11 cellular contexts compared by ENCODE assay signal in the genomic region with DNA sequence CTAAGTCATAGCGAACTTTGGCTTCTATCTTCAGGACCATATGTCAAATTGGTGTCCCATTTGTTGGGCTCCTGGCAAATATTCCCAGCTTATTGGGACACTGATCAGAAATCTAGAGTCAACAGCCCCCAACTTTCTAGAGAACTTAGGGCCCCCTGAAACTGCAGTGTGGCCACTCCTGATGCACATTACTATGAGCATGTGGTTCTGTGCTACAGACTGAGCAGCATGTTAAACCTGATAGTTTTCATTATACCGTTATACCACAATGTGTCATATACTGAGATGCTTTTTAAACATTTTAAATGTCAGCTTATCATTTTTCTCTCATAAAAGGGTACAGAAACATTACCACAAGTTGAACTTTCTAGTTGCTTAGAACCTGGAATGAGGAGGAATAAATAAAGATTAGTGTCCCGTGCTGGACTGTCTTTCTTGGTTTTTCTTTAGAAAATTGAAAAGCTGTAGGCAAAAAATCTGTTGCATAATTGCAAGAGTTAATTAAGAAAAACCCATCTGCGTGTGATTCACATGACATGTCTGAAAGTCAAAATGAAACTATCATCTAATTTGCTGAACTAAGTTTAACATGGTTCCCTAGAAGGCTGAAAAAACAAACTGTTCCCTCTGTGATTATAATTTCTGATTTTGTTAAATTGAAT. TPM values are rescaled to one million over a fixed set of nuclear protein-coding genes. Genes with fewer than 3 reads are reported as not detected.
A peak's percentile ranks its signal among the peaks of the same experiment; 100 is the strongest.
DNase-seq lines count a peak whose midpoint lies in the region; ATAC-seq and TF ChIP-seq lines count a peak whose summit lies in the region.
"Had no signal": no experiment of that assay in that cellular context is flagged by ENCODE, and none has a peak within 500 bp of the region (broad histone marks: within the 10 kb centered on the region; RNA-seq: fewer than 3 reads in every experiment).

No MANE protein-coding gene starts in this region.

- TF ChIP-seq CTCF in glutamatergic neuron (IDR thresholded peaks at IDR 0.05; ENCODE audit: partially characterized antibody, unreplicated experiment), result no peak

- no peaks in the 10 kb centered on the region for H3K27me3 Mint-ChIP-seq in activated CD4-positive, alpha-beta memory T cell treated with anti-CD3 and anti-CD28 coated beads, Interleukin-2, amount 10 ng/mL, durations not matched to agents 7 days and 5 days
- H3K27me3 Mint-ChIP-seq in glutamatergic neuron (ENCODE audit: unreplicated experiment), result no peaks in the 10 kb centered on the region

- ATAC-seq in activated naive CD4-positive, alpha-beta T cell treated with anti-CD3 and anti-CD28 coated beads, Interleukin-2, amount 50 U/mL, for 72 hours, result peak; percentile 49 to 67
- ATAC-seq in HG02943 (IDR thresholded peaks at IDR 0.05; ENCODE audit: low read depth, unreplicated experiment), result peak; percentile 37

- peaks cover 40% of the 10 kb centered on the region for H3K4me1 Mint-ChIP-seq in activated CD4-positive, alpha-beta memory T cell treated with anti-CD3 and anti-CD28 coated beads, Interleukin-2, amount 10 ng/mL, durations not matched to agents 7 days and 5 days
- no peaks in the 10 kb centered on the region for H3K4me1 Mint-ChIP-seq in glutamatergic neuron (ENCODE audit: low read depth, unreplicated experiment)

- POLR2A ChIA-PET in activated CD4-positive, alpha-beta memory T cell treated with anti-CD3 and anti-CD28 coated beads, Interleukin-2, amount 10 ng/mL, durations not matched to agents 7 days and 5 days (lab: Charles Lee), result interaction anchor here (1.0 to 9.8 kb wide), 8 partner anchors 9 to 80 kb away, joined by 3 to 187 read pairs (median 6); partner anchors contain the start of gene CTSC

- H3K9me3 Mint-ChIP-seq in activated naive CD4-positive, alpha-beta T cell treated with anti-CD3 and anti-CD28 coated beads, Interleukin-2, amount 50 U/mL, for 72 hours, result no peaks in the 10 kb centered on the region
- H3K9me3 Mint-ChIP-seq in activated CD4-positive, alpha-beta memory T cell treated with anti-CD3 and anti-CD28 coated beads, Interleukin-2, amount 10 ng/mL, durations not matched to agents 7 days and 5 days, result no peaks in the 10 kb centered on the region
- H3K9me3 Mint-ChIP-seq in glutamatergic neuron (ENCODE audit: unreplicated experiment), result no peaks in the 10 kb centered on the region

- peak overlapping the region; percentile 37 for H3K4me3 Mint-ChIP-seq in activated CD4-positive, alpha-beta memory T cell treated with anti-CD3 and anti-CD28 coated beads, Interleukin-2, amount 10 ng/mL, durations not matched to agents 7 days and 5 days
- H3K4me3 Mint-ChIP-seq in glutamatergic neuron (ENCODE audit: unreplicated experiment), result no peak overlapping the region

- H3K27ac Mint-ChIP-seq in activated naive CD4-positive, alpha-beta T cell treated with anti-CD3 and anti-CD28 coated beads, Interleukin-2, amount 50 U/mL, for 72 hours, result no peak overlapping the region
- H3K27ac Mint-ChIP-seq in activated CD4-positive, alpha-beta memory T cell treated with anti-CD3 and anti-CD28 coated beads, Interleukin-2, amount 10 ng/mL, durations not matched to agents 7 days and 5 days, result peak overlapping the region; percentile 59
- no peak overlapping the region for H3K27ac Mint-ChIP-seq in glutamatergic neuron (ENCODE audit: unreplicated experiment)

- H3K36me3 Mint-ChIP-seq in activated naive CD4-positive, alpha-beta T cell treated with anti-CD3 and anti-CD28 coated beads, Interleukin-2, amount 50 U/mL, for 72 hours, result no peaks in the 10 kb centered on the region
- no peaks in the 10 kb centered on the region for H3K36me3 Mint-ChIP-seq in activated CD4-positive, alpha-beta memory T cell treated with anti-CD3 and anti-CD28 coated beads, Interleukin-2, amount 10 ng/mL, durations not matched to agents 7 days and 5 days (ENCODE audit: low read depth)
- H3K36me3 Mint-ChIP-seq in glutamatergic neuron (ENCODE audit: unreplicated experiment), result no peaks in the 10 kb centered on the region

- DNase-seq in activated naive CD4-positive, alpha-beta T cell treated with anti-CD3 and anti-CD28 coated beads, Interleukin-2, amount 50 U/mL, for 72 hours (ENCODE audit: low spot score in 2 of 2), result no peak
- DNase-seq in activated naive CD4-positive, alpha-beta T cell treated with Interleukin-2 at 50 U/mL for 16 hours, result no peak
- no peak for DNase-seq in activated CD4-positive, alpha-beta memory T cell treated with anti-CD3 and anti-CD28 coated beads, Interleukin-2, amount 10 ng/mL, durations not matched to agents 7 days and 5 days
- DNase-seq in DMS53 (lab: John Stamatoyannopoulos, UW) (no peak), glutamatergic neuron (no peak), ecto neural progenitor cell (ENCODE audit: low spot score) (no peak), NCI-H1930 (lab: John Stamatoyannopoulos, UW) (no peak)
- DNase-seq: activated effector memory CD4-positive, alpha-beta T cell treated with anti-CD3 and anti-CD28 coated beads, Interleukin-2, amount 50 U/mL, for 16 hours; islet precursor cell; NCI-H524 had no signal

- CTCF ChIA-PET in activated CD4-positive, alpha-beta memory T cell treated with anti-CD3 and anti-CD28 coated beads, Interleukin-2, amount 10 ng/mL, durations not matched to agents 7 days and 5 days (lab: Charles Lee), result interaction anchor here (0.7 to 8.0 kb wide), 3 partner anchors 12 to 34 kb away, joined by 3 to 37 read pairs (median 4); partner anchors contain the start of gene CTSC

RNA-seq across cellular contexts. Expression of gene CTSC, which starts 16.4 kb away (rescaled TPM):
- total RNA-seq in activated naive CD4-positive, alpha-beta T cell treated with anti-CD3 and anti-CD28 coated beads, Interleukin-2, amount 50 U/mL, for 72 hours, result 10 to 100 TPM; 46.1 to 48.1 TPM
- total RNA-seq in activated CD4-positive, alpha-beta memory T cell treated with anti-CD3 and anti-CD28 coated beads, Interleukin-2, amount 10 ng/mL, durations not matched to agents 7 days and 5 days, result 100 to 1,000 TPM; 321 to 323 TPM
- 27.4 TPM for total RNA-seq in glutamatergic neuron (ENCODE audit: unreplicated experiment)

Comparison
In these comparisons a context has a peak if more than half of its experiments do, and no peak if none do; other contexts are left out.
1. RNA of gene CTSC, which starts 16.4 kb away (total RNA-seq): 321 to 323 TPM in activated CD4-positive, alpha-beta memory T cell treated with anti-CD3 and anti-CD28 coated beads, Interleukin-2, amount 10 ng/mL, durations not matched to agents 7 days and 5 days; 46.1 to 48.1 TPM in activated naive CD4-positive, alpha-beta T cell treated with anti-CD3 and anti-CD28 coated beads, Interleukin-2, amount 50 U/mL, for 72 hours and 27.4 TPM in glutamatergic neuron (single experiment); every median in the first group is over 4 times any median in the second.